In genomic region chr15:93088200-93088980, GRCh38 we compare ENCODE assay signal across 8 cellular contexts. TPM values are rescaled to one million over a fixed set of nuclear protein-coding genes. Genes with fewer than 3 reads are reported as not detected.
A peak's percentile ranks its signal among the peaks of the same experiment; 100 is the strongest.
DNase-seq lines count a peak whose midpoint lies in the region; ATAC-seq and TF ChIP-seq lines count a peak whose summit lies in the region.

No MANE protein-coding gene starts in this region.

- no peaks in the 10 kb centered on the region for H3K36me3 ChIP-seq in prostate gland

- TF ChIP-seq POLR2A in prostate gland (IDR thresholded peaks at IDR 0.05): no peak

- TF ChIP-seq CTCF in prostate gland (IDR thresholded peaks at IDR 0.05): no peak

- peak; percentile 5 for DNase-seq in SIG-M5 treated with dmso at 0.1 percent for 504 hours (lab: John Stamatoyannopoulos, UW; ENCODE audit: unreplicated experiment)
- no peak for DNase-seq in SIG-M5 (lab: John Stamatoyannopoulos, UW)
- DNase-seq in activated CD8-positive, alpha-beta memory T cell treated with anti-CD3 and anti-CD28 coated beads, Interleukin-2, amount 50 U/mL, for 48 hours: peak; percentile 65
- DNase-seq in Right ventricle myocardium inferior (ENCODE audit: missing footprints): no peak
- DNase-seq in prostate gland (ENCODE audit: low spot score): no peak
- no peak for DNase-seq in OCI-M2 (lab: John Stamatoyannopoulos, UW; ENCODE audit: unreplicated experiment)

- intact Hi-C loops in Right ventricle myocardium inferior (cut with DNase I) (loop anchor here (2.0 to 5.0 kb wide), 4 partner anchors 56 to 528 kb away; no protein-coding TSS in a partner anchor), prostate gland (cut with DNase I) (loop anchor here (5.0 to 10.0 kb wide), 4 partner anchors 51 to 1034 kb away; no protein-coding TSS in a partner anchor)

- no peaks in the 10 kb centered on the region for H3K4me1 ChIP-seq in prostate gland (replicated peaks)

- H3K4me3 ChIP-seq in prostate gland: peak overlapping the region; percentile 40 to 50

- H3K27me3 ChIP-seq in prostate gland (replicated peaks; ENCODE audit: insufficient read depth): no peaks in the 10 kb centered on the region

- peak; percentile 32 for ATAC-seq in HG03432 (IDR thresholded peaks at IDR 0.05; ENCODE audit: unreplicated experiment)
- ATAC-seq in Right ventricle myocardium inferior: peak; percentile 70
- ATAC-seq in HG03108 (IDR thresholded peaks at IDR 0.05; ENCODE audit: unreplicated experiment): no peak

- H3K27ac ChIP-seq in prostate gland: peak overlapping the region; percentile 35 to 53

- H3K9me3 ChIP-seq in prostate gland: no peaks in the 10 kb centered on the region

- WGBS in prostate gland: under 1% methylated on average over 74 of the region's 85 CpGs

RNA-seq across cellular contexts. Expression of gene RGMA, which starts 0.6 kb away (rescaled TPM):
- 35.2 TPM for total RNA-seq in Right ventricle myocardium inferior
- total RNA-seq in prostate gland: 10 to 100 TPM; 10.3 to 93.8 TPM

Comparison
In these comparisons a context has a peak if more than half of its experiments do, and no peak if none do; other contexts are left out.
1. DNase-seq: peak in SIG-M5 treated with dmso at 0.1 percent for 504 hours (single experiment) and activated CD8-positive, alpha-beta memory T cell treated with anti-CD3 and anti-CD28 coated beads, Interleukin-2, amount 50 U/mL, for 48 hours (single experiment); none in SIG-M5 (single experiment), Right ventricle myocardium inferior (single experiment), prostate gland (single experiment) and OCI-M2 (single experiment).